19 cellular contexts compared by ENCODE assay signal in the genomic region with DNA sequence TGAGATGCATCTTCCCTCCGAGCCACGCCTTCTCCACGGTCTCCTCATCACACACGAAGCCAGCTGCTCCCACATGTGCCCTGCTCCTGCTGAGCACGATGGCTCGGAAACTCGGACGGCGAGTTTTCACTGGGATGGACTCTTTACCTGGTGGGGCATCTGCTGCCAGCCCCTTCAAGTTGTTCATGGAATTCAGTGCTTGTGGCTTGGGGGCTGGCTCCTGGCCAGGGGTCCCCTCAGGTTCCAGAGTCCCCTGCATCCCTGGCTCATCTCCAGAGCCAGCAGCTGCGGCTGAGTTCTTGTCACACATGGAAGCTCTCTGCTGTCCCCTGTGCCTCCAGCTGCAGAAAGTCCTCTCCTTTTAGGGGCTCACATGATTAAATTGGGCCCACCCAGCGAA.
"Had no signal": no experiment of that assay in that cellular context is flagged by ENCODE, and none has a peak within 500 bp of the region (broad histone marks: within the 10 kb centered on the region; RNA-seq: fewer than 3 reads in every experiment).

No MANE protein-coding gene starts in this region.

- H3K36me3 ChIP-seq: left lung had no signal

- H3K9me3 ChIP-seq: body of pancreas, left lung, psoas muscle had no signal

- H3K4me1 ChIP-seq: left lung, psoas muscle had no signal

- H3K27me3 ChIP-seq: body of pancreas, left lung had no signal

- ATAC-seq: activated CD8-positive, alpha-beta memory T cell treated with anti-CD3 and anti-CD28 coated beads, Interleukin-2, amount 10 ng/mL, durations not matched to agents 7 days and 5 days; body of pancreas had no signal

- DNase-seq: activated B cell treated with CpG ODN at 0.5 μM for 24 hours; activated CD4-positive, alpha-beta memory T cell treated with anti-CD3 and anti-CD28 coated beads for 36 hours; activated CD4-positive, alpha-beta T cell treated with anti-CD3 and anti-CD28 coated beads for 4 hours; activated CD8-positive, alpha-beta memory T cell treated with anti-CD3 and anti-CD28 coated beads, Interleukin-2, amount 10 ng/mL, durations not matched to agents 7 days and 5 days; activated naive CD4-positive, alpha-beta T cell; activated naive CD8-positive, alpha-beta T cell treated with anti-CD3 and anti-CD28 coated beads, Interleukin-2, amount 10 ng/mL, durations not matched to agents 7 days and 5 days; body of pancreas; caudate nucleus; foreskin melanocyte; left lung; mammary epithelial cell; naive B cell; psoas muscle; right cardiac atrium; small intestine; stimulated activated CD4-positive, alpha-beta T cell treated with anti-CD3 and anti-CD28 coated beads, Interleukin-15, amount 100 ng/mL, for 24 hours; stimulated activated CD4-positive, alpha-beta T cell treated with anti-CD3 and anti-CD28 coated beads, Interleukin-2, amount 100 ng/mL, for 48 hours; stimulated activated naive CD8-positive, alpha-beta T cell treated with anti-CD3 and anti-CD28 coated beads, Interleukin-15, amount 100 ng/mL, for 72 hours had no signal

- H3K9me3 Mint-ChIP-seq: activated B cell treated with CpG ODN at 0.5 μM for 24 hours; activated CD4-positive, alpha-beta memory T cell treated with anti-CD3 and anti-CD28 coated beads for 36 hours; activated naive CD8-positive, alpha-beta T cell treated with anti-CD3 and anti-CD28 coated beads, Interleukin-2, amount 10 ng/mL, durations not matched to agents 7 days and 5 days; stimulated activated naive CD8-positive, alpha-beta T cell treated with anti-CD3 and anti-CD28 coated beads, Interleukin-15, amount 100 ng/mL, for 72 hours; type B pancreatic cell had no signal

- H3K4me3 ChIP-seq: body of pancreas, left lung, psoas muscle had no signal

- H3K27ac ChIP-seq: body of pancreas, left lung, psoas muscle had no signal

- H3K27ac Mint-ChIP-seq: activated B cell treated with CpG ODN at 0.5 μM for 24 hours; activated CD4-positive, alpha-beta memory T cell treated with anti-CD3 and anti-CD28 coated beads for 36 hours; activated CD8-positive, alpha-beta memory T cell treated with anti-CD3 and anti-CD28 coated beads, Interleukin-2, amount 10 ng/mL, durations not matched to agents 7 days and 5 days; activated naive CD8-positive, alpha-beta T cell treated with anti-CD3 and anti-CD28 coated beads, Interleukin-2, amount 10 ng/mL, durations not matched to agents 7 days and 5 days; type B pancreatic cell had no signal

- H3K36me3 Mint-ChIP-seq: activated CD4-positive, alpha-beta memory T cell treated with anti-CD3 and anti-CD28 coated beads for 36 hours; activated CD8-positive, alpha-beta memory T cell treated with anti-CD3 and anti-CD28 coated beads, Interleukin-2, amount 10 ng/mL, durations not matched to agents 7 days and 5 days; activated naive CD8-positive, alpha-beta T cell treated with anti-CD3 and anti-CD28 coated beads, Interleukin-2, amount 10 ng/mL, durations not matched to agents 7 days and 5 days had no signal
